ENCODE assay signal across 24 cellular contexts in genomic region chrX:7362111-7362510, GRCh38.
A peak's percentile ranks its signal among the peaks of the same experiment; 100 is the strongest.
DNase-seq lines count a peak whose midpoint lies in the region; ATAC-seq, FAIRE-seq and TF ChIP-seq lines count a peak whose summit lies in the region.
"Had no signal": no experiment of that assay in that cellular context is flagged by ENCODE, and none has a peak within 500 bp of the region (broad histone marks: within the 10 kb centered on the region; RNA-seq: fewer than 3 reads in every experiment).

No MANE protein-coding gene starts in this region.

- no peaks in the 10 kb centered on the region for H3K79me2 ChIP-seq in GM23338 (replicated peaks; ENCODE audit: insufficient read depth)
- no peaks in the 10 kb centered on the region for H3K79me2 ChIP-seq in astrocyte (ENCODE audit: insufficient read depth, low read length)

- H4K20me1 ChIP-seq in GM23338 (replicated peaks; ENCODE audit: insufficient read depth) (no peaks in the 10 kb centered on the region), astrocyte (ENCODE audit: insufficient read depth, low read length) (no peaks in the 10 kb centered on the region)

- H3K27ac ChIP-seq in GM23338 (ENCODE audit: low read depth): no peak overlapping the region
- no peak overlapping the region for H3K27ac ChIP-seq in astrocyte (ENCODE audit: low read depth, low read length)
- no peak overlapping the region for H3K27ac ChIP-seq in foreskin keratinocyte
- H3K27ac ChIP-seq: GM23248 had no signal

- H3K27me3 ChIP-seq in GM23338 (ENCODE audit: insufficient read depth) (no peaks in the 10 kb centered on the region), astrocyte (ENCODE audit: insufficient read depth, low read length) (no peaks in the 10 kb centered on the region), foreskin keratinocyte (no peaks in the 10 kb centered on the region)
- H3K27me3 ChIP-seq: BE2C had no signal

- TF ChIP-seq CTCF in GM23338 (conservative IDR thresholded peaks at IDR 0.05; ENCODE audit: low read depth in 2 of 2) (no peak), astrocyte (IDR thresholded peaks at IDR 0.05; ENCODE audit: insufficient read depth, low read depth, low read length) (no peak), foreskin keratinocyte (conservative IDR thresholded peaks at IDR 0.05) (no peak)

- peak; percentile 62 for FAIRE-seq in astrocyte (lab: Jason Lieb, UNC)
- FAIRE-seq: A204.1, G401.6, GM12891, H54, HTR-8/SVneo had no signal

- no peak overlapping the region for H3K9ac ChIP-seq in astrocyte (ENCODE audit: low read length)
- H3K9ac ChIP-seq: GM23248 had no signal

- H3K4me3 ChIP-seq in GM23338: no peak overlapping the region
- no peak overlapping the region for H3K4me3 ChIP-seq in astrocyte (ENCODE audit: insufficient read depth, low read depth, low read length)
- H3K4me3 ChIP-seq: GM23248 had no signal

- H3K4me3 Mint-ChIP-seq in GM23338 (no peak overlapping the region), astrocyte (ENCODE audit: unreplicated experiment) (no peak overlapping the region)
- H3K4me3 Mint-ChIP-seq: CD4-positive, CD25-positive, alpha-beta regulatory T cell; CD8-positive, alpha-beta memory T cell had no signal

- ATAC-seq in GM23338 (no peak), foreskin keratinocyte (peak; percentile 23), HG02852 (IDR thresholded peaks at IDR 0.05; ENCODE audit: unreplicated experiment) (no peak)

- H3K27me3 Mint-ChIP-seq in GM23338 (ENCODE audit: insufficient read depth, low read depth, poor library complexity) (peaks cover 1% of the 10 kb centered on the region), astrocyte (ENCODE audit: low read depth, unreplicated experiment) (no peaks in the 10 kb centered on the region)
- H3K27me3 Mint-ChIP-seq: CD4-positive, CD25-positive, alpha-beta regulatory T cell had no signal

- H3K27ac Mint-ChIP-seq in GM23338 (no peak overlapping the region), astrocyte (ENCODE audit: unreplicated experiment) (no peak overlapping the region)
- H3K27ac Mint-ChIP-seq: CD4-positive, CD25-positive, alpha-beta regulatory T cell; CD8-positive, alpha-beta memory T cell had no signal

- H2AFZ ChIP-seq in GM23338 (no peak overlapping the region), astrocyte (ENCODE audit: low read depth, low read length) (no peak overlapping the region)
- H2AFZ ChIP-seq: GM23248 had no signal

- H3K9me3 Mint-ChIP-seq in GM23338 (peaks cover 8% of the 10 kb centered on the region; the same call in 2 of the 3 replicates), astrocyte (ENCODE audit: unreplicated experiment) (no peaks in the 10 kb centered on the region)

- no peaks in the 10 kb centered on the region for H3F3A ChIP-seq in GM23338 (replicated peaks; ENCODE audit: low read depth)

- no peaks in the 10 kb centered on the region for H3K36me3 ChIP-seq in GM23338 (ENCODE audit: insufficient read depth)
- no peaks in the 10 kb centered on the region for H3K36me3 ChIP-seq in astrocyte (ENCODE audit: insufficient read depth, low read length)
- H3K36me3 ChIP-seq: BE2C had no signal

- TF ChIP-seq POLR2A in erythroblast (IDR thresholded peaks at IDR 0.05; ENCODE audit: low read length): no peak

- DNase-seq in GM23338 (ENCODE audit: low spot score): peak; percentile 1
- no peak for DNase-seq in astrocyte (ENCODE audit: low read depth)
- peak; percentile 26 to 57 for DNase-seq in foreskin keratinocyte
- DNase-seq in NCI-H345 treated with DMSO at 0.1 percent for 48 hours (lab: John Stamatoyannopoulos, UW; ENCODE audit: unreplicated experiment): no peak
- no peak for DNase-seq in erythroblast (lab: John Stamatoyannopoulos, UW)
- DNase-seq: ACHN; BE2C; C1 segment of cervical spinal cord; CD4-positive, CD25-positive, alpha-beta regulatory T cell; CD8-positive, alpha-beta memory T cell; COR-L47; DMS 273 treated with DMSO at 0.1 percent for 48 hours; DMS53; DND-41; EL; GM23248; HCEC 1CT; IMR-90 had no signal

- H3K4me1 ChIP-seq in GM23338 (ENCODE audit: insufficient read depth): no peaks in the 10 kb centered on the region
- H3K4me1 ChIP-seq in astrocyte (ENCODE audit: insufficient read depth, low read length): no peaks in the 10 kb centered on the region
- H3K4me1 ChIP-seq in foreskin keratinocyte: no peaks in the 10 kb centered on the region
- H3K4me1 ChIP-seq: BE2C had no signal

- 0 out of 3 replicates have a peak, but pooled peaks cover 2% of the 10 kb centered on the region for H3K4me1 Mint-ChIP-seq in GM23338
- H3K4me1 Mint-ChIP-seq in astrocyte (ENCODE audit: low read depth, unreplicated experiment): no peaks in the 10 kb centered on the region
- H3K4me1 Mint-ChIP-seq: CD4-positive, CD25-positive, alpha-beta regulatory T cell; CD8-positive, alpha-beta memory T cell had no signal

- H3K4me2 ChIP-seq in GM23338 (no peak overlapping the region), astrocyte (ENCODE audit: low read length) (no peak overlapping the region)

- no peaks in the 10 kb centered on the region for H3K9me3 ChIP-seq in astrocyte (ENCODE audit: insufficient read depth, low read depth, low read length)
- H3K9me3 ChIP-seq: BE2C had no signal

- H3K9me2 ChIP-seq in GM23338 (ENCODE audit: insufficient read depth): 0 out of 2 replicates have a peak, but pooled peaks cover 3% of the 10 kb centered on the region

- H3K36me3 Mint-ChIP-seq in GM23338 (ENCODE audit: low read depth) (no peaks in the 10 kb centered on the region), astrocyte (ENCODE audit: low read depth, unreplicated experiment) (no peaks in the 10 kb centered on the region)
- H3K36me3 Mint-ChIP-seq: CD4-positive, CD25-positive, alpha-beta regulatory T cell had no signal

TF ChIP-seq in GM23338, 12 proteins besides CTCF, POLR2A, EP300 and RAD21 (continues in another document):
- no peak for TF ChIP-seq ETS1 (IDR thresholded peaks at IDR 0.05)
- no peak for TF ChIP-seq ZNF331 (CRISPR knock-in tag; IDR thresholded peaks at IDR 0.05; ENCODE audit: low read depth)
- TF ChIP-seq ZNF114 (CRISPR knock-in tag; IDR thresholded peaks at IDR 0.05): no peak
- no peak for TF ChIP-seq ZNF462 (CRISPR knock-in tag; IDR thresholded peaks at IDR 0.05)

Comparison
In these comparisons a context has a peak if more than half of its experiments do, and no peak if none do; other contexts are left out.
1. DNase-seq: peak in GM23338 (single experiment) and foreskin keratinocyte (2 of 2); none in astrocyte (single experiment), NCI-H345 treated with DMSO at 0.1 percent for 48 hours (single experiment) and erythroblast (0 of 2).